1 cellular context compared by ENCODE assay signal in the genomic region with DNA sequence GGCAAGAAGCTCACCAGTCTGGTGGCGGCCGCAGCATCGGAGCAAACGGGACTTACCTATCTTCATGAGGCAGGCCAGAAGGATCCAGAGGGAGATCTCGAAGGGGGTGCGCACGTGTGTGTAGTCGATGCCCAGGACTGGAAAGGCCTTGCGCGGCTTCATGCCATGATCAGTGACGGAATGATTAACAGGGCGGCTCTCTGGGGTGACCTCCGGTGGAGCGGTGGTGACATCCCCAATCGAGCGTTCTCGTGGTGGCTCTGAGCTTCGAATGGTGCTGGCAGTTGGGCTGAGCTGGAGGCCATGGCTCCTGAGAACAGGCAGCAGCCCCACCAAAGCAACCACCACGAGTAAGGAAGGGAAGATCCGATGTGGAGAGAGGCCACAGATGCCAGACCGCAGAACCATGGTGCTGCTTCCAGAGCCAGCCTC.
A peak's percentile ranks its signal among the peaks of the same experiment; 100 is the strongest.
TF ChIP-seq lines count a peak whose summit lies in the region.

No MANE protein-coding gene starts in this region.

TF ChIP-seq in K562, 482 proteins besides CTCF, POLR2A, EP300 and RAD21 (continued from another document and continues in another):
- TF ChIP-seq, protein P1, sequence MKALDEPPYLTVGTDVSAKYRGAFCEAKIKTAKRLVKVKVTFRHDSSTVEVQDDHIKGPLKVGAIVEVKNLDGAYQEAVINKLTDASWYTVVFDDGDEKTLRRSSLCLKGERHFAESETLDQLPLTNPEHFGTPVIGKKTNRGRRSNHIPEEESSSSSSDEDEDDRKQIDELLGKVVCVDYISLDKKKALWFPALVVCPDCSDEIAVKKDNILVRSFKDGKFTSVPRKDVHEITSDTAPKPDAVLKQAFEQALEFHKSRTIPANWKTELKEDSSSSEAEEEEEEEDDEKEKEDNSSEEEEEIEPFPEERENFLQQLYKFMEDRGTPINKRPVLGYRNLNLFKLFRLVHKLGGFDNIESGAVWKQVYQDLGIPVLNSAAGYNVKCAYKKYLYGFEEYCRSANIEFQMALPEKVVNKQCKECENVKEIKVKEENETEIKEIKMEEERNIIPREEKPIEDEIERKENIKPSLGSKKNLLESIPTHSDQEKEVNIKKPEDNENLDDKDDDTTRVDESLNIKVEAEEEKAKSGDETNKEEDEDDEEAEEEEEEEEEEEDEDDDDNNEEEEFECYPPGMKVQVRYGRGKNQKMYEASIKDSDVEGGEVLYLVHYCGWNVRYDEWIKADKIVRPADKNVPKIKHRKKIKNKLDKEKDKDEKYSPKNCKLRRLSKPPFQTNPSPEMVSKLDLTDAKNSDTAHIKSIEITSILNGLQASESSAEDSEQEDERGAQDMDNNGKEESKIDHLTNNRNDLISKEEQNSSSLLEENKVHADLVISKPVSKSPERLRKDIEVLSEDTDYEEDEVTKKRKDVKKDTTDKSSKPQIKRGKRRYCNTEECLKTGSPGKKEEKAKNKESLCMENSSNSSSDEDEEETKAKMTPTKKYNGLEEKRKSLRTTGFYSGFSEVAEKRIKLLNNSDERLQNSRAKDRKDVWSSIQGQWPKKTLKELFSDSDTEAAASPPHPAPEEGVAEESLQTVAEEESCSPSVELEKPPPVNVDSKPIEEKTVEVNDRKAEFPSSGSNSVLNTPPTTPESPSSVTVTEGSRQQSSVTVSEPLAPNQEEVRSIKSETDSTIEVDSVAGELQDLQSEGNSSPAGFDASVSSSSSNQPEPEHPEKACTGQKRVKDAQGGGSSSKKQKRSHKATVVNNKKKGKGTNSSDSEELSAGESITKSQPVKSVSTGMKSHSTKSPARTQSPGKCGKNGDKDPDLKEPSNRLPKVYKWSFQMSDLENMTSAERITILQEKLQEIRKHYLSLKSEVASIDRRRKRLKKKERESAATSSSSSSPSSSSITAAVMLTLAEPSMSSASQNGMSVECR (CRISPR knock-in tag; IDR thresholded peaks at IDR 0.05) = 0 out of 2 replicates have a peak, but pooled peaks have one; percentile 2
- TF ChIP-seq RBBP5 (IDR thresholded peaks at IDR 0.05; ENCODE audit: borderline replicate concordance, insufficient read depth, low read length, poor library complexity, severe bottlenecking) (peak; percentile 37), TFAP4 (CRISPR knock-in tag; IDR thresholded peaks at IDR 0.05; ENCODE audit: borderline replicate concordance) (0 out of 2 replicates have a peak, but pooled peaks have one; percentile 35), BRD4 (IDR thresholded peaks at IDR 0.05) (0 out of 2 replicates have a peak, but pooled peaks have one; percentile 35), GABPB1 (CRISPR knock-in tag; IDR thresholded peaks at IDR 0.05) (peak; percentile 52; the same call in 1 of the 2 replicates), SP1 (CRISPR knock-in tag; IDR thresholded peaks at IDR 0.05) (0 out of 2 replicates have a peak, but pooled peaks have one; percentile 17), L3MBTL2 (IDR thresholded peaks at IDR 0.05) (peak; percentile 80), MAX (CRISPR knock-in tag; IDR thresholded peaks at IDR 0.05) (peak; percentile 74), ZNF408 (CRISPR knock-in tag; IDR thresholded peaks at IDR 0.05; ENCODE audit: low read depth) (no peak), LCOR (CRISPR knock-in tag; IDR thresholded peaks at IDR 0.05) (peak; percentile 51), TCF3 (CRISPR knock-in tag; IDR thresholded peaks at IDR 0.05) (no peak), MBD1 (CRISPR knock-in tag; IDR thresholded peaks at IDR 0.05) (0 out of 2 replicates have a peak, but pooled peaks have one; percentile 65), HDAC1 (IDR thresholded peaks at IDR 0.05) (0 out of 4 replicates have a peak, but pooled peaks of 1 of the 2 experiments have one; percentile 27), NR2C1 (IDR thresholded peaks at IDR 0.05) (no peak), NR2C1 (tag; IDR thresholded peaks at IDR 0.05) (0 out of 2 replicates have a peak, but pooled peaks have one; percentile 16), SMARCA4 (IDR thresholded peaks at IDR 0.05) (no peak), PTBP1 (IDR thresholded peaks at IDR 0.05; ENCODE audit: low read depth, low read length) (no peak), MGA (IDR thresholded peaks at IDR 0.05) (peak; percentile 84), ZNF592 (IDR thresholded peaks at IDR 0.05) (peak; percentile 59), HCFC1 (IDR thresholded peaks at IDR 0.05; ENCODE audit: low read depth, low read length) (no peak)
- TF ChIP-seq, protein P2, sequence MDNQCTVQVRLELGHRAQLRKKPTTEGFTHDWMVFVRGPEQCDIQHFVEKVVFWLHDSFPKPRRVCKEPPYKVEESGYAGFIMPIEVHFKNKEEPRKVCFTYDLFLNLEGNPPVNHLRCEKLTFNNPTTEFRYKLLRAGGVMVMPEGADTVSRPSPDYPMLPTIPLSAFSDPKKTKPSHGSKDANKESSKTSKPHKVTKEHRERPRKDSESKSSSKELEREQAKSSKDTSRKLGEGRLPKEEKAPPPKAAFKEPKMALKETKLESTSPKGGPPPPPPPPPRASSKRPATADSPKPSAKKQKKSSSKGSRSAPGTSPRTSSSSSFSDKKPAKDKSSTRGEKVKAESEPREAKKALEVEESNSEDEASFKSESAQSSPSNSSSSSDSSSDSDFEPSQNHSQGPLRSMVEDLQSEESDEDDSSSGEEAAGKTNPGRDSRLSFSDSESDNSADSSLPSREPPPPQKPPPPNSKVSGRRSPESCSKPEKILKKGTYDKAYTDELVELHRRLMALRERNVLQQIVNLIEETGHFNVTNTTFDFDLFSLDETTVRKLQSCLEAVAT (IDR thresholded peaks at IDR 0.05) = peak in 1 of 2 experiments; percentile 76; a peak in 2 of 4 replicates
- TF ChIP-seq, protein P3, sequence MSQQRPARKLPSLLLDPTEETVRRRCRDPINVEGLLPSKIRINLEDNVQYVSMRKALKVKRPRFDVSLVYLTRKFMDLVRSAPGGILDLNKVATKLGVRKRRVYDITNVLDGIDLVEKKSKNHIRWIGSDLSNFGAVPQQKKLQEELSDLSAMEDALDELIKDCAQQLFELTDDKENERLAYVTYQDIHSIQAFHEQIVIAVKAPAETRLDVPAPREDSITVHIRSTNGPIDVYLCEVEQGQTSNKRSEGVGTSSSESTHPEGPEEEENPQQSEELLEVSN (IDR thresholded peaks at IDR 0.05; ENCODE audit: borderline replicate concordance in 1 of 2, extremely low read depth in 1 of 2, insufficient read depth in 1 of 2, insufficient read length in 1 of 2, low read depth in 1 of 2, low read length in 1 of 2, poor library complexity in 1 of 2, severe bottlenecking in 1 of 2) = peak; percentile 38 to 51
